Comparison of ENCODE assay signal across 17 cellular contexts in genomic region chr12:128408669-128409068, GRCh38.
"Had no signal": no experiment of that assay in that cellular context is flagged by ENCODE, and none has a peak within 500 bp of the region (broad histone marks: within the 10 kb centered on the region; RNA-seq: fewer than 3 reads in every experiment).

No MANE protein-coding gene starts in this region.

- DNase-seq: activated CD4-positive, alpha-beta memory T cell treated with anti-CD3 and anti-CD28 coated beads, Interleukin-2, amount 10 ng/mL, durations not matched to agents 7 days and 5 days; activated CD4-positive, alpha-beta T cell treated with anti-CD3 and anti-CD28 coated beads, Interleukin-2, amount 10 ng/mL, durations not matched to agents 24 days and 14 days; activated effector memory CD4-positive, alpha-beta T cell treated with Interleukin-2 at 50 U/mL for 16 hours; activated naive CD4-positive, alpha-beta T cell treated with anti-CD3 and anti-CD28 coated beads for 36 hours; activated naive CD8-positive, alpha-beta T cell treated with anti-CD3 and anti-CD28 coated beads, Interleukin-2, amount 10 ng/mL, durations not matched to agents 7 days and 5 days; activated T-cell treated with anti-CD3 and anti-CD28 coated beads, Interleukin-2, amount 50 U/mL, for 72 hours; body of pancreas; heart right ventricle; islet precursor cell; left cardiac atrium; stimulated activated CD4-positive, alpha-beta T cell treated with anti-CD3 and anti-CD28 coated beads, Interleukin-4, amount 100 ng/mL, for 1 hour; stimulated activated naive CD4-positive, alpha-beta T cell treated with Interleukin-2 at 50 U/mL for 16 hours; upper lobe of left lung had no signal

- H3K4me3 ChIP-seq: body of pancreas, gastroesophageal sphincter, heart right ventricle, upper lobe of left lung had no signal

- H3K4me3 Mint-ChIP-seq: activated CD4-positive, alpha-beta memory T cell treated with anti-CD3 and anti-CD28 coated beads, Interleukin-2, amount 10 ng/mL, durations not matched to agents 7 days and 5 days; activated CD4-positive, alpha-beta T cell treated with anti-CD3 and anti-CD28 coated beads, Interleukin-2, amount 10 ng/mL, durations not matched to agents 24 days and 14 days; activated naive CD4-positive, alpha-beta T cell treated with anti-CD3 and anti-CD28 coated beads for 36 hours; activated naive CD8-positive, alpha-beta T cell treated with anti-CD3 and anti-CD28 coated beads, Interleukin-2, amount 10 ng/mL, durations not matched to agents 7 days and 5 days; activated T-cell treated with anti-CD3 and anti-CD28 coated beads, Interleukin-2, amount 50 U/mL, for 72 hours; memory B cell had no signal

- H3K36me3 Mint-ChIP-seq: activated naive CD8-positive, alpha-beta T cell treated with anti-CD3 and anti-CD28 coated beads, Interleukin-2, amount 10 ng/mL, durations not matched to agents 7 days and 5 days; memory B cell had no signal

- H3K4me1 Mint-ChIP-seq: activated CD4-positive, alpha-beta memory T cell treated with anti-CD3 and anti-CD28 coated beads, Interleukin-2, amount 10 ng/mL, durations not matched to agents 7 days and 5 days; activated CD4-positive, alpha-beta T cell treated with anti-CD3 and anti-CD28 coated beads, Interleukin-2, amount 10 ng/mL, durations not matched to agents 24 days and 14 days; activated naive CD8-positive, alpha-beta T cell treated with anti-CD3 and anti-CD28 coated beads, Interleukin-2, amount 10 ng/mL, durations not matched to agents 7 days and 5 days; memory B cell had no signal

- ATAC-seq: activated CD4-positive, CD25-positive, alpha-beta regulatory T cell treated with anti-CD3 and anti-CD28 coated beads, Interleukin-2, amount 50 U/mL, for 24 hours; activated T-cell treated with anti-CD3 and anti-CD28 coated beads, Interleukin-2, amount 50 U/mL, for 72 hours; body of pancreas; gastroesophageal sphincter; heart right ventricle; left cardiac atrium had no signal

- H3K27me3 Mint-ChIP-seq: activated CD4-positive, alpha-beta memory T cell treated with anti-CD3 and anti-CD28 coated beads, Interleukin-2, amount 10 ng/mL, durations not matched to agents 7 days and 5 days; activated CD4-positive, alpha-beta T cell treated with anti-CD3 and anti-CD28 coated beads, Interleukin-2, amount 10 ng/mL, durations not matched to agents 24 days and 14 days; activated naive CD8-positive, alpha-beta T cell treated with anti-CD3 and anti-CD28 coated beads, Interleukin-2, amount 10 ng/mL, durations not matched to agents 7 days and 5 days had no signal

- H3K27ac Mint-ChIP-seq: activated CD4-positive, alpha-beta memory T cell treated with anti-CD3 and anti-CD28 coated beads, Interleukin-2, amount 10 ng/mL, durations not matched to agents 7 days and 5 days; activated CD4-positive, alpha-beta T cell treated with anti-CD3 and anti-CD28 coated beads, Interleukin-2, amount 10 ng/mL, durations not matched to agents 24 days and 14 days; activated naive CD4-positive, alpha-beta T cell treated with anti-CD3 and anti-CD28 coated beads for 36 hours; activated naive CD8-positive, alpha-beta T cell treated with anti-CD3 and anti-CD28 coated beads, Interleukin-2, amount 10 ng/mL, durations not matched to agents 7 days and 5 days; activated T-cell treated with anti-CD3 and anti-CD28 coated beads, Interleukin-2, amount 50 U/mL, for 72 hours; memory B cell had no signal

- H3K9me3 ChIP-seq: body of pancreas, gastroesophageal sphincter, upper lobe of left lung had no signal

- H3K36me3 ChIP-seq: gastroesophageal sphincter, heart right ventricle, upper lobe of left lung had no signal

- H3K27me3 ChIP-seq: body of pancreas, upper lobe of left lung had no signal

- H3K27ac ChIP-seq: body of pancreas, epithelial cell of prostate, gastroesophageal sphincter, heart right ventricle, upper lobe of left lung had no signal

- H3K4me1 ChIP-seq: gastroesophageal sphincter, heart right ventricle, upper lobe of left lung had no signal
